1 cellular context compared by ENCODE assay signal in the genomic region with DNA sequence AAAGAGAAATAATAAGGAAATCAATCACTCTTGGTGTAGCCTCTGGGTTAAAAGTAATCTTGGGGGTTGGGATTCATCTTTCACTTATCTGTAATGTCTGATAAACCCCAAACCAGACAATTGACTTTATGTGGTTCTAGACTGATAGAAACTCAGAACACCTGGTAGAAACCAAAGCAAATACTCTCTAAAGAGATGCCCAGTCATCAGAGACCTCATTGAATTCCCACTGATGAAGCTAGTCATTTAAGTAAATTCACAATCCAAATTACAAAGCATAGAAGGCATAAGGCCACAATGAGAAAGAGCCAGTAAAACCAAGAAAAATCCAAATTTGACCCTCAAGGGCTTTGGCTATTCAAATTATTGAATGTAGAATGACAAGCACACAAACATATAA.
TF ChIP-seq lines count a peak whose summit lies in the region.

No MANE protein-coding gene starts in this region.

TF ChIP-seq in SK-N-SH treated with all-trans-retinoic acid at 6 μM for 48 hours, 23 proteins besides CTCF, POLR2A, EP300 and RAD21 (continued from another document):
- TF ChIP-seq, protein P1, sequence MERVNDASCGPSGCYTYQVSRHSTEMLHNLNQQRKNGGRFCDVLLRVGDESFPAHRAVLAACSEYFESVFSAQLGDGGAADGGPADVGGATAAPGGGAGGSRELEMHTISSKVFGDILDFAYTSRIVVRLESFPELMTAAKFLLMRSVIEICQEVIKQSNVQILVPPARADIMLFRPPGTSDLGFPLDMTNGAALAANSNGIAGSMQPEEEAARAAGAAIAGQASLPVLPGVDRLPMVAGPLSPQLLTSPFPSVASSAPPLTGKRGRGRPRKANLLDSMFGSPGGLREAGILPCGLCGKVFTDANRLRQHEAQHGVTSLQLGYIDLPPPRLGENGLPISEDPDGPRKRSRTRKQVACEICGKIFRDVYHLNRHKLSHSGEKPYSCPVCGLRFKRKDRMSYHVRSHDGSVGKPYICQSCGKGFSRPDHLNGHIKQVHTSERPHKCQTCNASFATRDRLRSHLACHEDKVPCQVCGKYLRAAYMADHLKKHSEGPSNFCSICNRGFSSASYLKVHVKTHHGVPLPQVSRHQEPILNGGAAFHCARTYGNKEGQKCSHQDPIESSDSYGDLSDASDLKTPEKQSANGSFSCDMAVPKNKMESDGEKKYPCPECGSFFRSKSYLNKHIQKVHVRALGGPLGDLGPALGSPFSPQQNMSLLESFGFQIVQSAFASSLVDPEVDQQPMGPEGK (CRISPR knock-in tag; IDR thresholded peaks at IDR 0.05; ENCODE audit: borderline replicate concordance) = no peak
- TF ChIP-seq ZFP30 (CRISPR knock-in tag; IDR thresholded peaks at IDR 0.05) (no peak), ISL1 (CRISPR knock-in tag; IDR thresholded peaks at IDR 0.05) (no peak), ZNF70 (CRISPR knock-in tag; IDR thresholded peaks at IDR 0.05) (no peak), ZC3H10 (CRISPR knock-in tag; IDR thresholded peaks at IDR 0.05) (no peak)
- TF ChIP-seq, protein P2, sequence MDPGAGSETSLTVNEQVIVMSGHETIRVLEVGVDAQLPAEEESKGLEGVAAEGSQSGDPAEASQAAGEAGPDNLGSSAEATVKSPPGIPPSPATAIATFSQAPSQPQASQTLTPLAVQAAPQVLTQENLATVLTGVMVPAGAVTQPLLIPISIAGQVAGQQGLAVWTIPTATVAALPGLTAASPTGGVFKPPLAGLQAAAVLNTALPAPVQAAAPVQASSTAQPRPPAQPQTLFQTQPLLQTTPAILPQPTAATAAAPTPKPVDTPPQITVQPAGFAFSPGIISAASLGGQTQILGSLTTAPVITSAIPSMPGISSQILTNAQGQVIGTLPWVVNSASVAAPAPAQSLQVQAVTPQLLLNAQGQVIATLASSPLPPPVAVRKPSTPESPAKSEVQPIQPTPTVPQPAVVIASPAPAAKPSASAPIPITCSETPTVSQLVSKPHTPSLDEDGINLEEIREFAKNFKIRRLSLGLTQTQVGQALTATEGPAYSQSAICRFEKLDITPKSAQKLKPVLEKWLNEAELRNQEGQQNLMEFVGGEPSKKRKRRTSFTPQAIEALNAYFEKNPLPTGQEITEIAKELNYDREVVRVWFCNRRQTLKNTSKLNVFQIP (CRISPR knock-in tag; IDR thresholded peaks at IDR 0.05; ENCODE audit: borderline replicate concordance, low read depth) = no peak
